ENCODE assay signal across 8 cellular contexts in the genomic region with DNA sequence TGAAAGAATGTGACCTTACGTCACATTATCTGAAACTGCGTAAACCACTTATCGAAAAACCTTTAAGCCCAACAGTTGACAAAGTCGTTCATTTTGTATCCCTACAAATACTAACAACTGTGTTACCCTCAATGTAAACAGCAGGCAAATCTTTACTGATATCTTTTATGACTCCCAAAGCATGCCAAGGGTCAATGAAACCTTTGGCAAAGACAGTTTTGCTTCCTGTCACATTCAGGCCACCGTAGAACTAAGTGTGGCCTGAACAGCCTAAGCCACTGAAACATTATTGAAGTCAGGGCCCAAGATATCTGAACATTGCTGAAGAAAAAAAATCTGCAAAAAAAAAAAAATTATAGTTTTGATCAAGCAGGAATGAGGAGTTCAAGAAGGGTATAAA.
"Had no signal": no experiment of that assay in that cellular context is flagged by ENCODE, and none has a peak within 500 bp of the region (broad histone marks: within the 10 kb centered on the region; RNA-seq: fewer than 3 reads in every experiment).

No MANE protein-coding gene starts in this region.

- DNase-seq: GDM1, GF-D8 had no signal

- ATAC-seq: GM12878 had no signal

- FAIRE-seq: G401.6, GM12891, GM12892, GM18507, GM19239 had no signal

- H3K4me3 ChIP-seq: GM12878 had no signal
